8 cellular contexts compared by ENCODE assay signal in the genomic region with DNA sequence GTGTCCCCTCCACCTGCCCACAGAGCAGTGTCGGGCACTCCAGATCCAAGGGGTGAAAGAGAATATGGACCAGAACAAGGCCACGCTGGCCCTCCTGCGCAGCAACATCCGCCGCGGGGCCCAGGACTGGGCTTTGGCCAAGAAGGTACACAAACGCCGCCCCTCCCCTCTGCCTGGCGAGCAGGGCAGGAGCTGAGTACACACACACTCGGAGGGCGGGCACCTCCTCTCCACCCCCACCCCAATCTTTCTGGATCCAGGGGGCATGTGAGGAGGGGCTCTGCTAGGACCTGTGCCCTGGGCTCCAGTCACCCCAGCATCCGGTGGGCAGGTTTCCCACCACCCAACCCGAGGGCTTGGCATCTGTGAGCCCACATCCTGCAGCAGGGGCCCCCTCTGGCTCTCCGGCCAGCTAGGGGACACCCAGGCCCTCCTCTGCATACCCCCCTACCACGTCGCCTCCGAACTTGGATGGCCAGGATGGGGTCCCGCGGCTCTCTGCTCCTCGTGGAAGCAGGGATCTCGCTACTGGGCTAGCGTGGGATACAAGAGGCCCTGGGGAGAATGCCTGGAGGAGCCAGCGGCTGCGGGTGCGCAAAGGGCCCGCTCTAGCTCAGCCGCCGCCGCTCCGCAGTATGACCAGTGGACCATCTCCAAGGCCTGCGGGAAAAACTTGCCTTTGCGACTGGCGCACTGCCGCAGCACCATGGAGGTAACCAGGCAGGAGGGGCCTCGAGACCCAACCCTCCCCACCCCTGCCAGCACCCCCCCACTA. TPM values are rescaled to one million over a fixed set of nuclear protein-coding genes. Genes with fewer than 3 reads are reported as not detected.
A peak's percentile ranks its signal among the peaks of the same experiment; 100 is the strongest.
DNase-seq lines count a peak whose midpoint lies in the region; ATAC-seq, FAIRE-seq and TF ChIP-seq lines count a peak whose summit lies in the region.

No MANE protein-coding gene starts in this region.

- no peak overlapping the region for H3K9ac ChIP-seq in iPS-15b (ENCODE audit: low read depth, low read length)

- TF ChIP-seq CTCF in testis (IDR thresholded peaks at IDR 0.05) = no peak

- FAIRE-seq in RCC 7860 (lab: Jason Lieb, UNC) = no peak

- H3K9me3 ChIP-seq in iPS-15b (ENCODE audit: control insufficient read depth, insufficient read depth, low read length) = no peaks in the 10 kb centered on the region
- no peaks in the 10 kb centered on the region for H3K9me3 ChIP-seq in testis

- no peak overlapping the region for H3K27ac Mint-ChIP-seq in T-helper 2 cell treated with Interferon-gamma antibody and Interleukin-4, amounts not matched to agents 5 μg/mL and 100 μg/mL, for 36 hours

- peaks cover 16% of the 10 kb centered on the region for H3K4me1 Mint-ChIP-seq in T-helper 2 cell treated with Interferon-gamma antibody and Interleukin-4, amounts not matched to agents 5 μg/mL and 100 μg/mL, for 36 hours (ENCODE audit: low read depth)

- intact Hi-C loops in testis (cut with DNase I; ENCODE audit: low total_unique reads) = no loop called here

- peak overlapping the region; percentile 55 for H3K4me3 Mint-ChIP-seq in T-helper 2 cell treated with Interferon-gamma antibody and Interleukin-4, amounts not matched to agents 5 μg/mL and 100 μg/mL, for 36 hours

- no peak for DNase-seq in T-helper 2 cell treated with Interferon-gamma antibody and Interleukin-4, amounts not matched to agents 5 μg/mL and 100 μg/mL, for 36 hours (ENCODE audit: low spot score)
- DNase-seq in T-helper 2 cell (no peak), RCC 7860 (ENCODE audit: low spot score) (peak; percentile 42), testis (peak; percentile 51), hippocampal formation (lab: John Stamatoyannopoulos, UW) (no peak), NCI-H226 (no peak)

- H3K4me1 ChIP-seq in iPS-15b (ENCODE audit: control insufficient read depth, insufficient read depth, low read length) (peaks cover 3% of the 10 kb centered on the region), testis (peaks cover 44% of the 10 kb centered on the region)

- H3K36me3 ChIP-seq in iPS-15b (ENCODE audit: control insufficient read depth, insufficient read depth, low read length) (peaks cover 2% of the 10 kb centered on the region), testis (ENCODE audit: low read depth, missing control alignments) (no peaks in the 10 kb centered on the region)

- ATAC-seq in GM21786 (IDR thresholded peaks at IDR 0.05; ENCODE audit: unreplicated experiment) = no peak

- H3K4me3 ChIP-seq in iPS-15b (ENCODE audit: low read depth, low read length) (peak overlapping the region; percentile 63), testis (peak overlapping the region; percentile 43 to 55)

- H3K27ac ChIP-seq in testis = peak overlapping the region; percentile 13 to 50

- H3K36me3 Mint-ChIP-seq in T-helper 2 cell treated with Interferon-gamma antibody and Interleukin-4, amounts not matched to agents 5 μg/mL and 100 μg/mL, for 36 hours (ENCODE audit: low read depth) = peaks cover 3% of the 10 kb centered on the region

- 15 to 31% methylated on average over 10 to 21 of the region's 35 CpGs for WGBS in testis, 2 donors

- peaks cover 30% of the 10 kb centered on the region for H3K27me3 Mint-ChIP-seq in T-helper 2 cell treated with Interferon-gamma antibody and Interleukin-4, amounts not matched to agents 5 μg/mL and 100 μg/mL, for 36 hours (ENCODE audit: low read depth)

- no peaks in the 10 kb centered on the region for H3K9me3 Mint-ChIP-seq in T-helper 2 cell treated with Interferon-gamma antibody and Interleukin-4, amounts not matched to agents 5 μg/mL and 100 μg/mL, for 36 hours

- TF ChIP-seq POLR2A in testis (IDR thresholded peaks at IDR 0.05) = no peak

- peaks cover 9% of the 10 kb centered on the region for H3K27me3 ChIP-seq in iPS-15b (ENCODE audit: control insufficient read depth, insufficient read depth, low read length)
- H3K27me3 ChIP-seq in testis = no peaks in the 10 kb centered on the region

RNA-seq across cellular contexts. Expression of gene CCDC183, which starts 3.1 kb away (rescaled TPM):
- total RNA-seq in testis = 10 to 100 TPM; 41.1 to 59.8 TPM
- polyA plus RNA-seq in testis (ENCODE audit: insufficient read depth, low read depth, low replicate concordance) = 37.8 TPM

RNA-seq across cellular contexts. Expression of gene TMEM141, which starts 8.1 kb away (rescaled TPM):
- total RNA-seq in testis = 100 to 1,000 TPM; 108 to 127 TPM
- polyA plus RNA-seq in testis (ENCODE audit: insufficient read depth, low read depth, low replicate concordance) = 80.4 TPM

RNA-seq across cellular contexts. Expression of gene RABL6, which starts 8.5 kb away (rescaled TPM):
- total RNA-seq in testis = 100 to 1,000 TPM in 1 of 2 donors, 10 to 100 TPM in 1; 95.1 to 103 TPM
- 69.1 TPM for polyA plus RNA-seq in testis (ENCODE audit: insufficient read depth, low read depth, low replicate concordance)

RNA-seq across cellular contexts. Expression of gene LCN15, which starts 34.9 kb away (rescaled TPM):
- total RNA-seq in testis = under 1 TPM in 1 of 2 donors, not detected in 1; 0.68 TPM
- 0.41 TPM for polyA plus RNA-seq in testis (ENCODE audit: insufficient read depth, low read depth, low replicate concordance)

RNA-seq across cellular contexts. Expression of gene LCN8, which starts 41.2 kb away (rescaled TPM):
- total RNA-seq in testis = not detected
- 2.0 TPM for polyA plus RNA-seq in testis (ENCODE audit: insufficient read depth, low read depth, low replicate concordance)

Comparison
In these comparisons a context has a peak if more than half of its experiments do, and no peak if none do; other contexts are left out.
1. DNase-seq: peak in RCC 7860 (single experiment) and testis (single experiment); none in T-helper 2 cell treated with Interferon-gamma antibody and Interleukin-4, amounts not matched to agents 5 μg/mL and 100 μg/mL, for 36 hours (single experiment), T-helper 2 cell (0 of 5), hippocampal formation (0 of 2) and NCI-H226 (single experiment).